ENCODE assay signal across 1 cellular context in genomic region chr19:39126312-39126561, GRCh38.
TF ChIP-seq lines count a peak whose summit lies in the region.

No MANE protein-coding gene starts in this region.

TF ChIP-seq in K562, 482 proteins besides CTCF, POLR2A, EP300 and RAD21 (continued from another document):
- TF ChIP-seq ZNF707 (CRISPR knock-in tag; conservative IDR thresholded peaks at IDR 0.05) (no peak), ZKSCAN8 (CRISPR knock-in tag; IDR thresholded peaks at IDR 0.05) (no peak), ARID4B (CRISPR knock-in tag; IDR thresholded peaks at IDR 0.05) (no peak), MTA3 (IDR thresholded peaks at IDR 0.05; ENCODE audit: borderline replicate concordance) (no peak), CEBPZ (IDR thresholded peaks at IDR 0.05; ENCODE audit: borderline replicate concordance, low read depth, low read length) (no peak), NRF1 (conservative IDR thresholded peaks at IDR 0.05 in 1 of 2, IDR thresholded peaks at IDR 0.05 in 1 of 2) (no peak), TEAD2 (tag; IDR thresholded peaks at IDR 0.05) (no peak), ZNF511 (CRISPR knock-in tag; IDR thresholded peaks at IDR 0.05) (no peak), ZKSCAN1 (IDR thresholded peaks at IDR 0.05; ENCODE audit: low read depth, low read length) (no peak), DEAF1 (CRISPR knock-in tag; IDR thresholded peaks at IDR 0.05) (no peak), XRCC3 (IDR thresholded peaks at IDR 0.05) (no peak), THRAP3 (IDR thresholded peaks at IDR 0.05; ENCODE audit: borderline replicate concordance) (no peak), PCBP1 (IDR thresholded peaks at IDR 0.05; ENCODE audit: low read depth, low read length, poor library complexity, severe bottlenecking) (no peak), ZNF696 (CRISPR knock-in tag; conservative IDR thresholded peaks at IDR 0.05) (no peak), PTTG1 (tag; IDR thresholded peaks at IDR 0.05; ENCODE audit: low read depth) (no peak), NUFIP1 (IDR thresholded peaks at IDR 0.05; ENCODE audit: partially characterized antibody) (no peak), ZFPM2 (CRISPR knock-in tag; IDR thresholded peaks at IDR 0.05) (no peak), EHMT2 (IDR thresholded peaks at IDR 0.05) (no peak)
